In the genomic region with DNA sequence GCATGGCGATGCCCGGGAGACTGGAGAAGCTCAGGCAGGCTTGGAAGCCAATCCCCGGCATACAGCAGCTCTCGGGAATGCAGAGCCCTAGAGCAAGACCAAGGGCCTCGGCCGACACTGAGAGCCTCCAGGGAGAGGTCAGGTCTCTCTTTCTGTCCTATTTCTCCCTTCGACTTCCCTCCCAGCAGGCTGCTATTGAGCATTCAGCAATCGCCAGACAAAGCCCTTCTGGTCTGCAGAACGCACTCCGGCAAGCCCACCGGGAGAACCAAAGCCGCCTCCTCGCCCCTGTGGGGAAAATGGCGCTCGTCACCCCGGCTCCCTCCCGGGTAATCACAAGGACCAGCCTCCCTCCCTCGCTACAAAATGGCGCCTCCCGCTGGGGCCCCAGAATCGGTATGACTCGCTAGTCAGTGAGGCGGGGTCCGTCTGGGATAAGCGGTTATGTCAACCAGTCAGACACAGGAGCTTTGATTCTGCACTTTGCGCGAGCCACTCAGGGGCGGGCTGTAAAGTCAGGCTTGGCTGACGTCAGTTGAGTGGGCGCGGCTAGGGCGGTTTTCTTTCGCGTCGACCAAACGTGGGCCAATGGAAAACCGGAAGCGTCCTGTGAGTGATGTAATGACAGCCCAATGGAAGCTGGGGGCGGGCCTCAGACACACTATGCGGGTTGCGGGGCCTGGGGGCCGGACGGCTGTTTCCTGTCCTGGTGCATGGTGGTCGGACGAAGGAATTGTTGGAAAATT, we compare ENCODE assay signal across 8 cellular contexts. TPM values are rescaled to one million over a fixed set of nuclear protein-coding genes. Genes with fewer than 3 reads are reported as not detected.
A peak's percentile ranks its signal among the peaks of the same experiment; 100 is the strongest.
DNase-seq lines count a peak whose midpoint lies in the region; ATAC-seq, FAIRE-seq and TF ChIP-seq lines count a peak whose summit lies in the region.

TSS of gene ZNF143 (plus strand) at position 691 of the 746 bp plus-strand sequence. CDS start 10,297 bp downstream, outside the sequence.

- no peak within 1 kb of the TSS for H3K14ac ChIP-seq in H1 (ENCODE audit: insufficient read length)

- H3K9me3 Mint-ChIP-seq in memory B cell: no peaks in the 10 kb centered on the region

- DNase-seq in COLO829 (ENCODE audit: low spot score) (peak; percentile 98), HTR-8/SVneo (ENCODE audit: insufficient read length, low spot score) (peak; percentile 98), NOMO-1 treated with dmso at 0.1 percent for 144 hours (lab: John Stamatoyannopoulos, UW; ENCODE audit: unreplicated experiment) (peak; percentile 98), H1 (ENCODE audit: low read depth in 1 of 2, low spot score in 2 of 2) (peak; percentile 100), memory B cell (ENCODE audit: low spot score in 2 of 2) (peak; percentile 98 to 99)
- peak; percentile 98 to 99 (median 99) for DNase-seq in activated CD8-positive, alpha-beta memory T cell treated with anti-CD3 and anti-CD28 coated beads for 48 hours (ENCODE audit: low read depth in 2 of 3, low spot score in 2 of 3)
- peak; percentile 99 for DNase-seq in stimulated activated CD8-positive, alpha-beta memory T cell treated with anti-CD3 and anti-CD28 coated beads, Interleukin-12 subunit alpha, Interleukin-12 subunit beta, amount 100 ng/mL, for 24 hours (ENCODE audit: extremely low read depth)

- peak within 1 kb of the TSS; percentile 3 for H3K4ac ChIP-seq in H1 (replicated peaks; ENCODE audit: insufficient read length, low read depth, low read length)

- H3K9me3 ChIP-seq in H1 (ENCODE audit: insufficient read depth in 2 of 2, low read depth in 1 of 2, low read length in 1 of 2): no peaks in the 10 kb centered on the region

- H3K79me2 ChIP-seq in H1 (ENCODE audit: control insufficient read depth in 1 of 2, insufficient read depth in 2 of 2, low read length in 2 of 2): peaks cover 0 to 50% of the 10 kb centered on the region in 2 experiments; a peak in 3 of 4 replicates

- no peak within 1 kb of the TSS for H2BK15ac ChIP-seq in H1 (ENCODE audit: low read length)

- H4K91ac ChIP-seq in H1 (replicated peaks; ENCODE audit: insufficient read length, low read length): peak within 1 kb of the TSS; percentile 73

- H3K36me3 ChIP-seq in H1 (ENCODE audit: control insufficient read depth in 2 of 4, insufficient read depth in 4 of 4, low read length in 3 of 4): no peaks in the 10 kb centered on the region

- peak in 1 of 2 experiments; percentile 3; a peak in 1 of 4 replicates for TF ChIP-seq RAD21 in H1 (IDR thresholded peaks at IDR 0.05 in 1 of 2, conservative IDR thresholded peaks at IDR 0.05 in 1 of 2; ENCODE audit: low read depth in 2 of 2, low read length in 2 of 2)

- FAIRE-seq in HTR-8/SVneo (lab: Jason Lieb, UNC): peak; percentile 91
- no peak for FAIRE-seq in H1 (lab: Jason Lieb, UNC)

- no peaks in the 10 kb centered on the region; a peak in 1 of 7 replicates for H3K4me1 ChIP-seq in H1 (replicated peaks in 1 of 4; ENCODE audit: control insufficient read depth in 3 of 4, insufficient read depth in 4 of 4, low read length in 3 of 4)

- no peak for TF ChIP-seq CTCF in H1 (IDR thresholded peaks at IDR 0.05; ENCODE audit: control extremely low read depth in 1 of 3, insufficient read depth in 1 of 3, low read depth in 1 of 3, low read length in 3 of 3)

- H3K4me3 ChIP-seq in H1 (ENCODE audit: extremely low read depth in 1 of 4, insufficient read depth in 2 of 4, low read depth in 3 of 4, low read length in 4 of 4): peak within 1 kb of the TSS; percentile 84 to 99 (median 94)

- no peaks in the 10 kb centered on the region for H3K79me1 ChIP-seq in H1 (ENCODE audit: low read depth, low read length)

- peaks cover 3% of the 10 kb centered on the region for H3K36me3 Mint-ChIP-seq in memory B cell

- H3K4me1 Mint-ChIP-seq in memory B cell: peaks cover 16% of the 10 kb centered on the region

- H3K18ac ChIP-seq in H1 (ENCODE audit: extremely low read depth, low read length): peak within 1 kb of the TSS; percentile 91

- peak within 1 kb of the TSS; percentile 98 for H3K27ac Mint-ChIP-seq in memory B cell

- 0 out of 2 replicates have a peak, but pooled peaks cover 2% of the 10 kb centered on the region for H3K23me2 ChIP-seq in H1 (ENCODE audit: low read depth, low read length)

- H4K5ac ChIP-seq in H1 (ENCODE audit: insufficient read length, low read depth, low read length): peak within 1 kb of the TSS; percentile 92

- H3K23ac ChIP-seq in H1 (ENCODE audit: insufficient read length): no peak within 1 kb of the TSS

- peak within 1 kb of the TSS; percentile 98 to 100 (median 98) for H3K9ac ChIP-seq in H1 (replicated peaks in 1 of 4; ENCODE audit: extremely low read depth in 1 of 4, low read depth in 3 of 4, low read length in 3 of 4)

- POLR2A ChIA-PET in H1 (lab: Charles Lee; ENCODE audit: partially characterized antibody): interaction anchor here (0.6 to 4.7 kb wide), 62 partner anchors 11 to 1348 kb away, joined by 3 to 78 read pairs (median 4); partner anchors contain the start of genes DENND5A, EIF4G2, IPO7 and TMEM41B

- peak within 1 kb of the TSS; percentile 35; the same call in 1 of the 2 replicates for H2BK12ac ChIP-seq in H1 (ENCODE audit: low read depth, low read length)

- CTCF ChIA-PET in H1 (lab: Charles Lee; ENCODE audit: partially characterized antibody): interaction anchor here (0.9 to 2.3 kb wide), 5 partner anchors 19 to 323 kb away, joined by 3 to 7 read pairs (median 3); no protein-coding TSS in a partner anchor

- WGBS in H1 (ENCODE audit: extremely low coverage in 1 of 2, insufficient coverage in 1 of 2, insufficient read length in 1 of 2, insufficient replicate concordance in 2 of 2, low coverage in 1 of 2, low lambda C conversion rate in 2 of 2, missing lambda C conversion rate in 1 of 2), 2 experiments: 3% methylated on average over 44 of the region's 45 CpGs; no CpG with 5 or more reads in 1 of the 2 experiments

- H2AFZ ChIP-seq in H1 (ENCODE audit: low read length): peak within 1 kb of the TSS; percentile 15; the same call in 1 of the 2 replicates

- no peak for TF ChIP-seq EP300 in H1 (IDR thresholded peaks at IDR 0.05; ENCODE audit: borderline replicate concordance in 1 of 2, low read depth in 2 of 2, low read length in 2 of 2)

- no peak within 1 kb of the TSS; the same call in 1 of the 2 replicates for H2BK20ac ChIP-seq in H1 (ENCODE audit: low read length)

- ATAC-seq in GM21367 (IDR thresholded peaks at IDR 0.05; ENCODE audit: unreplicated experiment) (peak; percentile 83), memory B cell (ENCODE audit: low read depth) (peak; percentile 78)

- H4K20me1 ChIP-seq in H1 (replicated peaks in 1 of 2; ENCODE audit: control insufficient read depth in 1 of 2, insufficient read depth in 2 of 2, low read length in 2 of 2): no peaks in the 10 kb centered on the region

- H2BK120ac ChIP-seq in H1 (replicated peaks; ENCODE audit: low read depth, low read length): no peak within 1 kb of the TSS

- H2AK5ac ChIP-seq in H1 (ENCODE audit: low read depth, low read length): no peak within 1 kb of the TSS

- H3K27me3 Mint-ChIP-seq in memory B cell: no peaks in the 10 kb centered on the region

- peak within 1 kb of the TSS; percentile 89 for H3K4me3 Mint-ChIP-seq in memory B cell

- H4K8ac ChIP-seq in H1 (ENCODE audit: extremely low read depth, insufficient read depth, low read length): peak within 1 kb of the TSS; percentile 98; the same call in 1 of the 2 replicates

- peak within 1 kb of the TSS; percentile 24 for H3K56ac ChIP-seq in H1 (replicated peaks; ENCODE audit: insufficient read length, low read depth, low read length)

- peak within 1 kb of the TSS; percentile 99 for H3K27ac ChIP-seq in H1 (ENCODE audit: low read depth, low read length)

- peak within 1 kb of the TSS; percentile 98 for H2BK5ac ChIP-seq in H1 (ENCODE audit: low read depth, low read length)

- TF ChIP-seq POLR2A in H1 (IDR thresholded peaks at IDR 0.05; ENCODE audit: control extremely low read depth in 1 of 2, low read depth in 2 of 2, low read length in 2 of 2): peak in 1 of 2 experiments; percentile 73; a peak in 2 of 3 replicates

- H3K4me2 ChIP-seq in H1 (ENCODE audit: insufficient read depth in 1 of 2, low read depth in 2 of 2, low read length in 2 of 2): peak within 1 kb of the TSS; percentile 76 to 82

- no peaks in the 10 kb centered on the region for H3K27me3 ChIP-seq in H1 (replicated peaks in 1 of 4; ENCODE audit: control insufficient read depth in 3 of 4, extremely low read depth in 1 of 4, insufficient read depth in 3 of 4, low read length in 3 of 4)

TF ChIP-seq in H1, 55 proteins besides CTCF, POLR2A, EP300 and RAD21 (continues in another document):
- no peak for TF ChIP-seq HDAC2 (IDR thresholded peaks at IDR 0.05; ENCODE audit: borderline replicate concordance in 1 of 2, low read depth in 2 of 2, low read length in 2 of 2)
- no peak for TF ChIP-seq SRF (IDR thresholded peaks at IDR 0.05; ENCODE audit: low read depth, low read length)
- TF ChIP-seq CHD1 (IDR thresholded peaks at IDR 0.05; ENCODE audit: low read depth, low read length): peak; percentile 68
- no peak; the same call in 1 of the 2 replicates for TF ChIP-seq BRCA1 (IDR thresholded peaks at IDR 0.05; ENCODE audit: low read depth, low read length)
- peak; percentile 36; the same call in 1 of the 2 replicates for TF ChIP-seq EGR1 (IDR thresholded peaks at IDR 0.05; ENCODE audit: borderline replicate concordance, low read depth, low read length)
- TF ChIP-seq KDM4A (IDR thresholded peaks at IDR 0.05; ENCODE audit: low read depth, low read length, severe bottlenecking): peak; percentile 13

RNA-seq across cellular contexts. Expression of gene ZNF143, which starts in this region (rescaled TPM):
- 38.9 and 43.0 TPM in 2 replicates for total RNA-seq in H1 (2021; fragmentation: NEBNext Ultra II Directional; extraction: Animal tissue kit (Norgen Biotek cat#: 25700))
- polyA plus RNA-seq in H1 (2011; rRNA removed): 37.7 and 69.2 TPM in 2 replicates
- 33.1 TPM for polyA plus RNA-seq in H1 (2011; cell fraction: cytosol; rRNA removed)
- 38.5 TPM for polyA plus RNA-seq in H1 (2011; cell fraction: nucleus; rRNA removed)
- 29.5 to 50.1 TPM (median 34.4 TPM) in 4 replicates for polyA plus RNA-seq in H1 (2012, experiment 1 of 2)
- 1.9 TPM for polyA plus RNA-seq in H1 (2012, experiment 2 of 2)
- polyA plus RNA-seq in H1 (2013, experiment 1 of 2): 18.9 TPM
- 19.9 TPM for polyA plus RNA-seq in H1 (2013, experiment 2 of 2)
- polyA minus RNA-seq in H1 (2011; rRNA and poly(A)+ RNA removed): 208 and 231 TPM in 2 replicates
- 41.2 TPM for polyA minus RNA-seq in H1 (2011; cell fraction: cytosol; rRNA and poly(A)+ RNA removed)
- 86.0 TPM for polyA minus RNA-seq in H1 (2011; cell fraction: nucleus; rRNA and poly(A)+ RNA removed)

Comparison
In these comparisons a context has a peak if more than half of its experiments do, and no peak if none do; other contexts are left out.
1. Peak in every context shown above with its lines: DNase-seq, ATAC-seq, H3K4me3 ChIP-seq and H3K27ac ChIP-seq.